ENCODE assay signal across 17 cellular contexts in genomic region chr1:24939657-24940193, GRCh38. TPM values are rescaled to one million over a fixed set of nuclear protein-coding genes. Genes with fewer than 3 reads are reported as not detected.
A peak's percentile ranks its signal among the peaks of the same experiment; 100 is the strongest.
DNase-seq lines count a peak whose midpoint lies in the region; ATAC-seq lines count a peak whose summit lies in the region.
"Had no signal": no experiment of that assay in that cellular context is flagged by ENCODE, and none has a peak within 500 bp of the region (broad histone marks: within the 10 kb centered on the region; RNA-seq: fewer than 3 reads in every experiment).

No MANE protein-coding gene starts in this region.

- no peak for ATAC-seq in naive thymus-derived CD8-positive, alpha-beta T cell
- ATAC-seq in GM19452 (IDR thresholded peaks at IDR 0.05; ENCODE audit: unreplicated experiment) = no peak

- H3K4me3 Mint-ChIP-seq in activated naive CD8-positive, alpha-beta T cell = no peak overlapping the region
- H3K4me3 Mint-ChIP-seq in naive thymus-derived CD8-positive, alpha-beta T cell = no peak overlapping the region
- H3K4me3 Mint-ChIP-seq: CD4-positive, alpha-beta T cell had no signal

- POLR2A ChIA-PET in naive thymus-derived CD8-positive, alpha-beta T cell (lab: Charles Lee) = interaction anchor here (0.6 to 1.6 kb wide), 5 partner anchors 10 to 61 kb away, joined by 3 to 8 read pairs (median 3); partner anchors contain the start of gene RUNX3

- no peaks in the 10 kb centered on the region for H3K36me3 Mint-ChIP-seq in activated naive CD8-positive, alpha-beta T cell
- peaks cover 0 to 15% (median 0%) of the 10 kb centered on the region in 3 donors for H3K36me3 Mint-ChIP-seq in naive thymus-derived CD8-positive, alpha-beta T cell

- H3K4me1 Mint-ChIP-seq in activated naive CD8-positive, alpha-beta T cell (ENCODE audit: low read depth) = peaks cover 43% of the 10 kb centered on the region
- peaks cover 19 to 67% (median 40%) of the 10 kb centered on the region in 4 donors for H3K4me1 Mint-ChIP-seq in naive thymus-derived CD8-positive, alpha-beta T cell

- H3K27ac Mint-ChIP-seq in activated naive CD8-positive, alpha-beta T cell = peak overlapping the region; percentile 59
- peak overlapping the region in 8 of 10 donors; percentile 18 to 85 (median 52) for H3K27ac Mint-ChIP-seq in naive thymus-derived CD8-positive, alpha-beta T cell
- H3K27ac Mint-ChIP-seq: CD4-positive, alpha-beta T cell had no signal

- H3K9me3 Mint-ChIP-seq in activated naive CD8-positive, alpha-beta T cell (ENCODE audit: low read depth) = no peaks in the 10 kb centered on the region
- H3K9me3 Mint-ChIP-seq in naive thymus-derived CD8-positive, alpha-beta T cell = no peaks in the 10 kb centered on the region
- H3K9me3 Mint-ChIP-seq: CD4-positive, alpha-beta T cell had no signal

- DNase-seq in NCI-H146 (lab: John Stamatoyannopoulos, UW) (peak; percentile 44), NCI-H146 treated with DMSO at 0.1 percent for 48 hours (lab: John Stamatoyannopoulos, UW; ENCODE audit: unreplicated experiment) (no peak), NCI-H2171 (lab: John Stamatoyannopoulos, UW) (peak; percentile 32), GM19238 (ENCODE audit: insufficient read length, low spot score) (no peak)
- no peak for DNase-seq in naive thymus-derived CD8-positive, alpha-beta T cell
- no peak for DNase-seq in stimulated activated CD4-positive, alpha-beta T cell treated with anti-CD3 and anti-CD28 coated beads, Interleukin-12 subunit alpha, Interleukin-12 subunit beta, amount 100 ng/mL, for 4 hours
- DNase-seq: 8988T; BE2C; Calu3; CD4-positive, alpha-beta T cell; DMS79; MM.1S; NCI-H1694 treated with DMSO at 0.1 percent for 48 hours; NCI-H2227 treated with DMSO at 0.1 percent for 48 hours had no signal

- H3K27me3 Mint-ChIP-seq in activated naive CD8-positive, alpha-beta T cell = no peaks in the 10 kb centered on the region
- H3K27me3 Mint-ChIP-seq in naive thymus-derived CD8-positive, alpha-beta T cell = no peaks in the 10 kb centered on the region
- H3K27me3 Mint-ChIP-seq: CD4-positive, alpha-beta T cell had no signal

RNA-seq across cellular contexts. Expression of gene RUNX3, which starts 9.6 kb away (rescaled TPM):
- 10 to 100 TPM; 87.1 to 95.3 TPM for total RNA-seq in naive thymus-derived CD8-positive, alpha-beta T cell
- polyA plus RNA-seq in naive thymus-derived CD8-positive, alpha-beta T cell = 10 to 100 TPM; 22.0 to 64.0 (median 54.0) TPM
- total RNA-seq: LHCN-M2 had no signal

Comparison
In these comparisons a context has a peak if more than half of its experiments do, and no peak if none do; other contexts are left out.
1. DNase-seq: peak in NCI-H146 (single experiment) and NCI-H2171 (single experiment); none in NCI-H146 treated with DMSO at 0.1 percent for 48 hours (single experiment), naive thymus-derived CD8-positive, alpha-beta T cell (0 of 10), GM19238 (single experiment) and stimulated activated CD4-positive, alpha-beta T cell treated with anti-CD3 and anti-CD28 coated beads, Interleukin-12 subunit alpha, Interleukin-12 subunit beta, amount 100 ng/mL, for 4 hours (single experiment).